In genomic region chr12:57846285-57846576, GRCh38 we compare ENCODE assay signal across 8 cellular contexts. TPM values are rescaled to one million over a fixed set of nuclear protein-coding genes. Genes with fewer than 3 reads are reported as not detected.
DNase-seq lines count a peak whose midpoint lies in the region; ATAC-seq and TF ChIP-seq lines count a peak whose summit lies in the region.

No MANE protein-coding gene starts in this region.

- H3K4me3 ChIP-seq in SJCRH30 (peak overlapping the region; percentile 93), epithelial cell of esophagus (ENCODE audit: low read length) (peak overlapping the region; percentile 91), neuron (ENCODE audit: low read length) (peak overlapping the region; percentile 93)

- peaks cover 8% of the 10 kb centered on the region for H3K27me3 Mint-ChIP-seq in HFFc6 (ENCODE audit: insufficient read depth)

- peak overlapping the region; percentile 72 for H3K27ac Mint-ChIP-seq in HFFc6

- no peaks in the 10 kb centered on the region for H3K9me3 ChIP-seq in ES-I3 (ENCODE audit: control insufficient read depth, insufficient read depth, low read length)
- no peaks in the 10 kb centered on the region for H3K9me3 ChIP-seq in SJCRH30 (replicated peaks)
- H3K9me3 ChIP-seq in neuron (ENCODE audit: low read length): no peaks in the 10 kb centered on the region

- peak overlapping the region; percentile 19 for H2AFZ ChIP-seq in neuron (ENCODE audit: low read depth, low read length)

- no peaks in the 10 kb centered on the region for H3K36me3 ChIP-seq in ES-I3 (ENCODE audit: insufficient read depth, low read length)
- peaks cover 4% of the 10 kb centered on the region; the same call in 1 of the 2 replicates for H3K36me3 ChIP-seq in SJCRH30
- H3K36me3 ChIP-seq in neuron (ENCODE audit: insufficient read depth, low read length): peaks cover 4% of the 10 kb centered on the region

- intact Hi-C loops in sciatic nerve (cut with DNase I): no loop called here

- DNase-seq in HFFc6 (no peak), SJCRH30 (no peak), epithelial cell of esophagus (ENCODE audit: low read depth) (peak; percentile 55), sciatic nerve (ENCODE audit: low spot score) (no peak), hippocampal formation (lab: John Stamatoyannopoulos, UW) (no peak), midbrain (lab: John Stamatoyannopoulos, UW) (no peak)

- no peaks in the 10 kb centered on the region for H3K9me3 Mint-ChIP-seq in HFFc6

- ATAC-seq in sciatic nerve: no peak

- peak overlapping the region; percentile 95 for H3K9ac ChIP-seq in ES-I3 (ENCODE audit: low read depth, low read length)

- peaks cover 5% of the 10 kb centered on the region; the same call in 1 of the 2 replicates for H3K36me3 Mint-ChIP-seq in HFFc6 (ENCODE audit: low read depth)

- peak overlapping the region; percentile 92 for H3K27ac ChIP-seq in SJCRH30

- H3K4me1 ChIP-seq in ES-I3 (ENCODE audit: insufficient read depth, low read length) (peaks cover 39% of the 10 kb centered on the region), SJCRH30 (peaks cover 26% of the 10 kb centered on the region), neuron (ENCODE audit: insufficient read depth, low read length) (peaks cover 40% of the 10 kb centered on the region)

- peak overlapping the region; percentile 91 for H3K4me3 Mint-ChIP-seq in HFFc6

- peaks cover 40% of the 10 kb centered on the region for H3K4me1 Mint-ChIP-seq in HFFc6 (ENCODE audit: low read depth)

- H3K27me3 ChIP-seq in SJCRH30 (peaks cover 35% of the 10 kb centered on the region), neuron (ENCODE audit: insufficient read depth, low read length) (no peaks in the 10 kb centered on the region)

- TF ChIP-seq CTCF in HFFc6 (IDR thresholded peaks at IDR 0.05) (peak; percentile 36), epithelial cell of esophagus (IDR thresholded peaks at IDR 0.05; ENCODE audit: insufficient read depth, low read depth, low read length, missing control alignments) (no peak)

RNA-seq across cellular contexts. Expression of gene CTDSP2, which starts 0.3 kb away (rescaled TPM):
- total RNA-seq in HFFc6 (2021; fragmentation: NEBNext Ultra II Directional; extraction: Animal tissue kit (Norgen Biotek cat#: 25700)): 100 to 1,000 TPM in 5 of 6 experiments, 10 to 100 TPM in 1; 99.2 to 128 (median 111) TPM
- total RNA-seq in SJCRH30 (2014; rRNA removed; shearing (Covaris generic)): 803 and 887 TPM in 2 replicates
- total RNA-seq in sciatic nerve: 202 TPM

RNA-seq across cellular contexts. Expression of gene AVIL, which starts 27.7 kb away (rescaled TPM):
- 1 to 10 TPM in 1 of 6 experiments, under 1 TPM in 5; 0.14 to 1.1 (median 0.67) TPM for total RNA-seq in HFFc6 (2021; fragmentation: NEBNext Ultra II Directional; extraction: Animal tissue kit (Norgen Biotek cat#: 25700))
- total RNA-seq in SJCRH30 (2014; rRNA removed; shearing (Covaris generic)): 107 and 111 TPM in 2 replicates
- 7.3 TPM for total RNA-seq in sciatic nerve

Comparison
In these comparisons a context has a peak if more than half of its experiments do, and no peak if none do; other contexts are left out.
1. RNA of gene AVIL, which starts 27.7 kb away (total RNA-seq): 107 to 111 TPM in SJCRH30; 7.3 TPM in sciatic nerve (single experiment) and 0.14 to 1.1 TPM in HFFc6; every median in the first group is over 10 times any median in the second.
2. Peak in every context shown above with its lines, with median percentiles within 50 percentile points of each other: H3K4me3 ChIP-seq.